In the genomic region with DNA sequence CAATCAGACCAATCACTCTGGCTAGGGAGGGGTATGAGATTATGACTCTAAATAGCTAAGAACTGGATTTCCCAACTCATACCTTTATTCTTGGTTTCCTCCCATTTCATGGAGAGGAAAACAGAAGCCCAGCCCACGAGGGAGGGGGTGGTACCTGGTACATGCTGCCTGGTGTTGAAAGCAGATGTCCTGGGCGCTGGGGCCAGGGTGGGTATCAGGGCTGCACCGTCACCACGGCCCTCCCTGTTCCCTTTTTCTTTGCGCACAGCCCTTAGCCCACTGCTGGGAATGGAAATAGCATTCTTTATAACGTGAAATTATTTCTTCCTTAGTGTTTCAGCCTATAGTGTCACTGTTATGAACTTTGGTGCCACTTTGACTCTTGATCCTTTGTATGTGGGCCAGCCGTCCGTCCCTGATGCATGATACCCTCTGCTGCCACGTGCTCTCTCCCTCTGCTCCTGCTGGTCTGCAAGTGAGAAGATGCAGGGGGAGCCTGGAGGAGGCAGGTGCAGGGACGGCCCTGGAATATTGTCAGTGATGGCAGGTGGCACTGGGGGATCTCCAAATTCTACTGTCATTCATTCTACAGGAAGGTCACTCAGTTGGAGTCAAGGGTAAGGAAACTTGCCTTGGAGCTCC, we compare ENCODE assay signal across 22 cellular contexts.
"Had no signal": no experiment of that assay in that cellular context is flagged by ENCODE, and none has a peak within 500 bp of the region (broad histone marks: within the 10 kb centered on the region; RNA-seq: fewer than 3 reads in every experiment).

No MANE protein-coding gene starts in this region.

- H3K36me3 ChIP-seq: colonic mucosa, pancreas, right lobe of liver, spleen, tibial artery, upper lobe of left lung, vagina had no signal

- H3K4me3 Mint-ChIP-seq: endodermal cell; naive thymus-derived CD8-positive, alpha-beta T cell; stimulated activated memory B cell treated with anti-CD40 and anti-IgM and Interleukin-4, amounts not matched to agents 10 μg/mL and 1 μg/mL and 100 μg/mL, for 72 hours; stimulated activated naive CD8-positive, alpha-beta T cell treated with anti-CD3 and anti-CD28 coated beads, Interleukin-15, Interleukin-2, amounts not matched to agents 100 ng/mL and 50 ng/mL, for 24 hours had no signal

- DNase-seq: colonic mucosa; effector CD4-positive, alpha-beta T cell; endodermal cell; erythroblast; foreskin melanocyte; head of caudate nucleus; hypothalamus; kidney glomerular epithelial cell; mesendoderm; naive thymus-derived CD8-positive, alpha-beta T cell; nucleus accumbens; right lobe of liver; spleen; stimulated activated CD4-positive, alpha-beta T cell treated with anti-CD3 and anti-CD28 coated beads, Interleukin-15, amount 100 ng/mL, for 24 hours; stimulated activated CD4-positive, alpha-beta T cell treated with anti-CD3 and anti-CD28 coated beads, Interleukin-1b, Interleukin-23, amount 100 ng/mL, for 48 hours; stimulated activated CD4-positive, alpha-beta T cell treated with anti-CD3 and anti-CD28 coated beads, Interleukin-4, amount 100 ng/mL, for 24 hours; tibial artery; upper lobe of left lung had no signal

- H3K9me3 ChIP-seq: colonic mucosa, pancreas, right lobe of liver, spleen, tibial artery, upper lobe of left lung, vagina had no signal

- H3K36me3 Mint-ChIP-seq: naive thymus-derived CD8-positive, alpha-beta T cell; stimulated activated memory B cell treated with anti-CD40 and anti-IgM and Interleukin-4, amounts not matched to agents 10 μg/mL and 1 μg/mL and 100 μg/mL, for 72 hours had no signal

- H3K4me1 Mint-ChIP-seq: naive thymus-derived CD8-positive, alpha-beta T cell; stimulated activated memory B cell treated with anti-CD40 and anti-IgM and Interleukin-4, amounts not matched to agents 10 μg/mL and 1 μg/mL and 100 μg/mL, for 72 hours had no signal

- ATAC-seq: naive thymus-derived CD8-positive, alpha-beta T cell; pancreas; stimulated activated memory B cell treated with anti-CD40 and anti-IgM and Interleukin-4, amounts not matched to agents 10 μg/mL and 1 μg/mL and 100 μg/mL, for 72 hours had no signal

- H3K27ac Mint-ChIP-seq: endodermal cell; naive thymus-derived CD8-positive, alpha-beta T cell; stimulated activated memory B cell treated with anti-CD40 and anti-IgM and Interleukin-4, amounts not matched to agents 10 μg/mL and 1 μg/mL and 100 μg/mL, for 72 hours had no signal

- H3K4me1 ChIP-seq: colonic mucosa, pancreas, right lobe of liver, spleen, tibial artery, upper lobe of left lung, vagina had no signal

- H3K4me3 ChIP-seq: colonic mucosa, pancreas, right lobe of liver, spleen, tibial artery, upper lobe of left lung, vagina had no signal

- H3K27ac ChIP-seq: colonic mucosa, pancreas, right lobe of liver, spleen, tibial artery, upper lobe of left lung, vagina had no signal

- H3K27me3 ChIP-seq: colonic mucosa, pancreas, right lobe of liver, upper lobe of left lung, vagina had no signal

- H3K9me3 Mint-ChIP-seq: endodermal cell; naive thymus-derived CD8-positive, alpha-beta T cell; stimulated activated naive CD8-positive, alpha-beta T cell treated with anti-CD3 and anti-CD28 coated beads, Interleukin-15, Interleukin-2, amounts not matched to agents 100 ng/mL and 50 ng/mL, for 24 hours had no signal
